ENCODE assay signal across 8 cellular contexts in the genomic region with DNA sequence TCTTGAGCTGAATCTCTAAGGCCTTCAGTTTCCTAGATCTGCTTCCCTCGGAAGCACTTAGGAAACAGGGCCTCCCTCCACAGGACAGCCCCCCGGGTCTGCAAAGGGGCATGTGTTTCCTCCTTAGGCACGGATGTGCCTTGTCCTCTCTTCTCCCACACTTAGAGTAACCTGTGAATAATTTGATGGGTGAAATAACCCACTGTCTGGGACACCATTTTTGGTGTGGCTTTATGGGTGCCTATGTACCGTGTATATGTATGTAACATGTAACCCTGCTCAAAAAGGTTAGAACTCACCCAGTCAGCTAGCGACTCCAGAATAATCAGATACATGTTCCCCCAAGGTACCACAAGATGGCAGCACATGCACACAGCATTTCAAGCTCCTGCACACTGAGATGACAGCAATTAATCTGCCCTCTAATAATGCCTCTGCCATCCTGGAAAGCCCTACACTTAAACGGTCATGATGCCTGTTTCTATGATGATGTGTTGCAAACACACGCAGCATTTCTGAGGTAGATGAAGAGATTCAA.
DNase-seq lines count a peak whose midpoint lies in the region; ATAC-seq and TF ChIP-seq lines count a peak whose summit lies in the region.

No MANE protein-coding gene starts in this region.

- no peaks in the 10 kb centered on the region for H3K9me3 Mint-ChIP-seq in activated T-helper 17 cell treated with anti-CD3 and anti-CD28 coated beads, Interleukin-2, amount 50 U/mL, for 72 hours

- CTCF ChIA-PET in RWPE1 (lab: Yijun Ruan, JAX) = interaction anchor here (0.5 to 3.6 kb wide), 24 partner anchors 8 to 1737 kb away, joined by 3 to 52 read pairs (median 4); a partner anchor contains a TSS

- peak; percentile 96 for TF ChIP-seq CTCF in DND-41 (IDR thresholded peaks at IDR 0.05; ENCODE audit: borderline replicate concordance, extremely low read depth, low read length, poor library complexity, severe bottlenecking)
- TF ChIP-seq CTCF in RWPE1 (conservative IDR thresholded peaks at IDR 0.05; ENCODE audit: low read depth) = peak; percentile 89
- TF ChIP-seq CTCF in fibroblast of villous mesenchyme (IDR thresholded peaks at IDR 0.05; ENCODE audit: insufficient read depth, low read depth, low read length) = peak; percentile 93
- TF ChIP-seq CTCF in omental fat pad (IDR thresholded peaks at IDR 0.05) = peak in 1 of 3 donors; percentile 70
- peak; percentile 58 to 92 (median 85) for TF ChIP-seq CTCF in thyroid gland (IDR thresholded peaks at IDR 0.05)

- peaks cover 17% of the 10 kb centered on the region for H3K4me1 Mint-ChIP-seq in activated T-helper 17 cell treated with anti-CD3 and anti-CD28 coated beads, Interleukin-2, amount 50 U/mL, for 72 hours

- H3K79me2 ChIP-seq in DND-41 (ENCODE audit: insufficient read depth, low read length) = no peaks in the 10 kb centered on the region

- TF ChIP-seq POLR2A in thyroid gland (IDR thresholded peaks at IDR 0.05) = no peak

- no peaks in the 10 kb centered on the region for H4K20me1 ChIP-seq in DND-41 (ENCODE audit: insufficient read depth, low read length)

- no peaks in the 10 kb centered on the region for H3K36me3 Mint-ChIP-seq in activated T-helper 17 cell treated with anti-CD3 and anti-CD28 coated beads, Interleukin-2, amount 50 U/mL, for 72 hours (ENCODE audit: low read depth)

- H3K27ac ChIP-seq in DND-41 (ENCODE audit: low read length) = no peak overlapping the region
- H3K27ac ChIP-seq in RWPE1 = no peak overlapping the region
- H3K27ac ChIP-seq in thyroid gland = no peak overlapping the region

- H3K36me3 ChIP-seq in DND-41 (ENCODE audit: insufficient read depth, low read length) (no peaks in the 10 kb centered on the region), MG63 (no peaks in the 10 kb centered on the region), thyroid gland (no peaks in the 10 kb centered on the region)

- intact Hi-C loops in thyroid gland (cut with DNase I) = loop anchor here (5.0 to 10.0 kb wide), 2 partner anchors 259 to 406 kb away; no protein-coding TSS in a partner anchor

- WGBS in thyroid gland, 2 donors = 16 to 23% methylated on average over 7 of the region's 7 CpGs

- H3K4me1 ChIP-seq in DND-41 (ENCODE audit: insufficient read depth, low read length) = peaks cover 10% of the 10 kb centered on the region
- peaks cover 0 to 8% of the 10 kb centered on the region in 2 donors for H3K4me1 ChIP-seq in thyroid gland

- peak overlapping the region; percentile 55; the same call in 1 of the 2 replicates for H3K4me2 ChIP-seq in DND-41 (ENCODE audit: insufficient read depth, low read length)

- H3K27me3 ChIP-seq in DND-41 (ENCODE audit: insufficient read depth, low read length, poor library complexity) = peaks cover 4% of the 10 kb centered on the region
- H3K27me3 ChIP-seq in MG63 = no peaks in the 10 kb centered on the region
- H3K27me3 ChIP-seq in thyroid gland = no peaks in the 10 kb centered on the region

- H3K27ac Mint-ChIP-seq in activated T-helper 17 cell treated with anti-CD3 and anti-CD28 coated beads, Interleukin-2, amount 50 U/mL, for 72 hours = no peak overlapping the region

- no peak overlapping the region for H3K9ac ChIP-seq in DND-41 (ENCODE audit: low read depth, low read length)

- DNase-seq in DND-41 = peak; percentile 79
- peak; percentile 38 for DNase-seq in MG63
- DNase-seq in RWPE1 (ENCODE audit: low spot score) = peak; percentile 83
- DNase-seq in fibroblast of villous mesenchyme (ENCODE audit: low read depth) = peak; percentile 90
- DNase-seq in omental fat pad (ENCODE audit: low spot score) = no peak
- DNase-seq in thyroid gland = peak; percentile 67 to 74

- POLR2A ChIA-PET in RWPE1 (lab: Yijun Ruan, JAX; ENCODE audit: low non-redundant PET) = no interaction called here

- H3K4me3 ChIP-seq in DND-41 (ENCODE audit: low read depth in 1 of 2, low read length in 2 of 2) = no peak overlapping the region
- no peak overlapping the region for H3K4me3 ChIP-seq in MG63
- no peak overlapping the region for H3K4me3 ChIP-seq in fibroblast of villous mesenchyme (ENCODE audit: low read depth, low read length)
- no peak overlapping the region for H3K4me3 ChIP-seq in thyroid gland (replicated peaks in 1 of 3)

- H3K27me3 Mint-ChIP-seq in activated T-helper 17 cell treated with anti-CD3 and anti-CD28 coated beads, Interleukin-2, amount 50 U/mL, for 72 hours = no peaks in the 10 kb centered on the region

- ATAC-seq in DND-41 (ENCODE audit: insufficient read depth, low read depth) (peak; percentile 83), GM21786 (IDR thresholded peaks at IDR 0.05; ENCODE audit: unreplicated experiment) (peak; percentile 66), omental fat pad (ENCODE audit: low FRiP score) (peak; percentile 75)
- peak; percentile 61 for ATAC-seq in activated T-helper 17 cell treated with anti-CD3 and anti-CD28 coated beads, Interleukin-2, amount 50 U/mL, for 72 hours (replicated peaks)

- H3K9me3 ChIP-seq in DND-41 (ENCODE audit: insufficient read depth, low read length, severe bottlenecking) = no peaks in the 10 kb centered on the region
- no peaks in the 10 kb centered on the region for H3K9me3 ChIP-seq in MG63
- no peaks in the 10 kb centered on the region for H3K9me3 ChIP-seq in thyroid gland

- peak overlapping the region; percentile 66 for H3K4me3 Mint-ChIP-seq in activated T-helper 17 cell treated with anti-CD3 and anti-CD28 coated beads, Interleukin-2, amount 50 U/mL, for 72 hours

- 0 out of 2 replicates have a peak overlapping the region, but pooled peaks have one; percentile 15 for H2AFZ ChIP-seq in DND-41 (ENCODE audit: low read depth, low read length)
